Comparison of ENCODE assay signal across 20 cellular contexts in the genomic region with DNA sequence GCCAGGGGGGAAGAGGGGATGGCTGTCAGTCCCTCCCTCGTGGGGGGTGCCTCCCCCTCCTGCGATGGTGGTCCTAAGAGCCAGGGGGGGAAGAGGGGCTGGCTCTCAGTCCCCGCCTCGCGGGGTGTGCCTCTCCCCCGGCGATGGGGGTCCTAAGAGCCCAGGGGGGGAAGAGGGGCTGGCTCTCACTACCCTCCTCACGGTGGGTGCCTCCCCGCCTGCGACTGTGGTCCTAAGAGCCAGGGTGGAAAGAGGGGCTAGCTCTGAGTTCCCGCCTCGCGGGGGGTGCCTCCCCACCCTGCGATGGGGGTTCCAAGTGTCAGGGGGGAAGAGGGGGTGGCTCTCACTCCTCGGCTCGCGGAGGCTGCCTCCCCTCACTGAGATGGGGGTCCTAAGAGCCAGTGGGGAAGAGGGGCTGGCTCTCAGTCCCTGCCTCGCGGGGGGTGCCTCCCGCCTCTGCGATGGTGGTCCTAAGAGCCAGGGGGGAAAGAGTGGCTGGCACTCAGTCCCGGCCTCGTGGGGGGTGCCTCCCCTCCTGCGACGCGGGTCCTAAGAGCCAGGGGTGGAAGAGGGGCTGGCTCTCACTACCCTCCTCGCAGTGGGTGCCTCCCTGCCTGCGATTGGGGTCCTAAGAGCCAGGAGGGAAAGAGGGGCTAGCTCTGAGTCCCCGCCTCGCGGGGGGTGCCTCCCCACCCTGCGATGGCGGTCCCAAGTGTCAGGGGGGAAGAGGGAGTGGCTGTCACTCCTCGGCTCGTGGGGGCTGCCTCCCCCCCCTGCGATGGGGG.
"Had no signal": no experiment of that assay in that cellular context is flagged by ENCODE, and none has a peak within 500 bp of the region (broad histone marks: within the 10 kb centered on the region; RNA-seq: fewer than 3 reads in every experiment).

No MANE protein-coding gene starts in this region.

- DNase-seq: activated T-cell treated with anti-CD3 and anti-CD28 coated beads, Interleukin-2, amount 50 U/mL, for 1 hour; brain microvascular endothelial cell; central memory CD4-positive, alpha-beta T cell; effector memory CD4-positive, alpha-beta T cell; foreskin melanocyte; mesendoderm; retina; stimulated activated CD4-positive, alpha-beta T cell treated with anti-CD3 and anti-CD28 coated beads, Interleukin-12 subunit alpha, Interleukin-12 subunit beta, amount 100 ng/mL, for 4 hours; stimulated activated CD4-positive, alpha-beta T cell treated with anti-CD3 and anti-CD28 coated beads, Interleukin-4, amount 100 ng/mL, for 4 hours; T1000; uterus had no signal

- H3K4me1 ChIP-seq: ascending aorta, tibial artery, uterus had no signal

- H3K27ac Mint-ChIP-seq: activated naive CD4-positive, alpha-beta T cell treated with anti-CD3 and anti-CD28 coated beads, Interleukin-2, amount 50 U/mL, for 24 hours; activated T-helper 2 cell treated with anti-CD3 and anti-CD28 coated beads, Interferon-gamma antibody, Interleukin-2, Interleukin-4, amounts not matched to agents 10 μg/mL and 5 μg/mL and 100 μg/mL, durations not matched to agents 14 hours and 24 hours and 36 hours; progenitor cell of endocrine pancreas; stimulated activated naive CD8-positive, alpha-beta T cell treated with anti-CD3 and anti-CD28 coated beads, Interleukin-15, Interleukin-2, amounts not matched to agents 100 ng/mL and 50 ng/mL, for 24 hours; WTC11 had no signal

- H3K27me3 Mint-ChIP-seq: activated naive CD4-positive, alpha-beta T cell treated with anti-CD3 and anti-CD28 coated beads, Interleukin-2, amount 50 U/mL, for 24 hours; progenitor cell of endocrine pancreas; stimulated activated naive CD8-positive, alpha-beta T cell treated with anti-CD3 and anti-CD28 coated beads, Interleukin-15, Interleukin-2, amounts not matched to agents 100 ng/mL and 50 ng/mL, for 24 hours had no signal

- ATAC-seq: mucosa of descending colon, WTC11 had no signal

- H3K9me3 ChIP-seq: ascending aorta, uterus had no signal

- H3K27ac ChIP-seq: ascending aorta, brain microvascular endothelial cell, hepatocyte, tibial artery, uterus had no signal

- H3K9me3 Mint-ChIP-seq: stimulated activated naive CD8-positive, alpha-beta T cell treated with anti-CD3 and anti-CD28 coated beads, Interleukin-15, Interleukin-2, amounts not matched to agents 100 ng/mL and 50 ng/mL, for 24 hours had no signal

- H3K4me3 Mint-ChIP-seq: activated naive CD4-positive, alpha-beta T cell treated with anti-CD3 and anti-CD28 coated beads, Interleukin-2, amount 50 U/mL, for 24 hours; stimulated activated naive CD8-positive, alpha-beta T cell treated with anti-CD3 and anti-CD28 coated beads, Interleukin-15, Interleukin-2, amounts not matched to agents 100 ng/mL and 50 ng/mL, for 24 hours; WTC11 had no signal

- H3K36me3 ChIP-seq: ascending aorta, brain microvascular endothelial cell, tibial artery, uterus had no signal

- H3K4me1 Mint-ChIP-seq: activated naive CD4-positive, alpha-beta T cell treated with anti-CD3 and anti-CD28 coated beads, Interleukin-2, amount 50 U/mL, for 24 hours; WTC11 had no signal

- H3K27me3 ChIP-seq: ascending aorta, brain microvascular endothelial cell, hepatocyte, tibial artery had no signal

- H3K4me3 ChIP-seq: ascending aorta, hepatocyte, mucosa of descending colon, tibial artery, uterus had no signal

- H3K36me3 Mint-ChIP-seq: WTC11 had no signal
